16 cellular contexts compared by ENCODE assay signal in the genomic region with DNA sequence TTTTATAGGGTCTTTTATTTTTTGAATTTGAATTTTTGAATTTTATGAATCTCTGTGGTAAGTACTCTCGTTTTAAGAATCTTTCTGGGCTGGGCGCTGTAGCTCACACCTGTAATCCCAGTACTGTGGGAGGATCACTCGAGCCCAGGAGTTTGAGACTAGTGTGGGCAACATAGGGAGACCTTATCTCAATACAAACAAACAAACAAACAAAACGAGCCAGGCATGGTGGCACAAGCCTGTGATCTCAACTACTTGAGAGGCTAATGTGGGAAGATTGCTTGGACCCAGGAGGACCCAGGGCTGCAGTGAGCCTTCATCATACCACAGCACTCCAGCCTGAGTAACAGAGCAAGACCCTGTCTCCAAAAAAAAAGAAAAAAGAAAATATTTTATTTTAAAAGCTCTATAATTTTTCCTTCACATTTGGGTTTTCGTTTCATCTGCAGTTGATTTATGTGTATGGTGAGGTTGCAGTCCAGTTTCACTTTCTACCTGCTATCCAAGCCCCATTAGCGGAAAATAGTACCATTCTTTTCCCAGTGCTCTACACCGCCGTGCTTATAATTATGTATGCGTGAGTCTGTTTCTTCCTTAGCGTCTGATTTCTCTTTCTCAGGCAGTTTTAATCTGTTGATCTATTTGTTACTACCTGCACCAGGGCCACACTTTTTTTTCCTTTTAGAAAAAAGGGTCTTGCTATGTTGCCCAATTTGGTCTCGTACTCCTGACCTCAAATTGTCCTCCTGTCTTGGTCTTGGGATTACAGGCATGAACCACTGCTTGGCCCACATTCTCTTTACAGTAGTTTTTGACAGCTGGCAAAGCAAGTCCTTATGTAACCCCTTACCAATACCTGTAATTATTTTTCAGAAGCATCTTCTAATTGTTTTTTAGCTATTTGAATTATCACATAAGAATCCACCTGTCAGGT. TPM values are rescaled to one million over a fixed set of nuclear protein-coding genes. Genes with fewer than 3 reads are reported as not detected.
A peak's percentile ranks its signal among the peaks of the same experiment; 100 is the strongest.
DNase-seq lines count a peak whose midpoint lies in the region; ATAC-seq and TF ChIP-seq lines count a peak whose summit lies in the region.
"Had no signal": no experiment of that assay in that cellular context is flagged by ENCODE, and none has a peak within 500 bp of the region (broad histone marks: within the 10 kb centered on the region; RNA-seq: fewer than 3 reads in every experiment).

No MANE protein-coding gene starts in this region.

- H3K27me3 ChIP-seq in endodermal cell (ENCODE audit: control insufficient read depth, insufficient read depth, low read length, poor library complexity, severe bottlenecking): no peaks in the 10 kb centered on the region
- H3K27me3 ChIP-seq: heart right ventricle, left lung had no signal

- no peaks in the 10 kb centered on the region for H3K27me3 Mint-ChIP-seq in activated naive CD8-positive, alpha-beta T cell
- no peaks in the 10 kb centered on the region for H3K27me3 Mint-ChIP-seq in activated naive CD8-positive, alpha-beta T cell treated with anti-CD3 and anti-CD28 coated beads for 36 hours
- H3K27me3 Mint-ChIP-seq in endodermal cell (ENCODE audit: insufficient read depth) (no peaks in the 10 kb centered on the region), progenitor cell of endocrine pancreas (no peaks in the 10 kb centered on the region)

- DNase-seq in activated naive CD8-positive, alpha-beta T cell treated with anti-CD3 and anti-CD28 coated beads for 36 hours: no peak
- DNase-seq in endodermal cell (peak; percentile 58), progenitor cell of endocrine pancreas (ENCODE audit: low spot score, unreplicated experiment) (no peak), HuH-7.5 (ENCODE audit: low spot score) (no peak)
- DNase-seq in central memory CD4-positive, alpha-beta T cell: no peak
- DNase-seq: heart right ventricle; left lung; NCI-H1105; NCI-H510A; nucleus accumbens; stimulated activated CD4-positive, alpha-beta T cell treated with anti-CD3 and anti-CD28 coated beads, Interleukin-4, amount 100 ng/mL, for 24 hours had no signal

- H3K4me3 Mint-ChIP-seq in activated naive CD8-positive, alpha-beta T cell: peak overlapping the region; percentile 18
- H3K4me3 Mint-ChIP-seq in activated naive CD8-positive, alpha-beta T cell treated with anti-CD3 and anti-CD28 coated beads for 36 hours: no peak overlapping the region
- H3K4me3 Mint-ChIP-seq in endodermal cell (no peak overlapping the region), progenitor cell of endocrine pancreas (ENCODE audit: low read depth) (no peak overlapping the region)

- no peak overlapping the region for H3K4me3 ChIP-seq in endodermal cell (ENCODE audit: low read length)
- H3K4me3 ChIP-seq: coronary artery, heart right ventricle, left lung had no signal

- H3K36me3 Mint-ChIP-seq in activated naive CD8-positive, alpha-beta T cell: peaks cover 10% of the 10 kb centered on the region
- H3K36me3 Mint-ChIP-seq in activated naive CD8-positive, alpha-beta T cell treated with anti-CD3 and anti-CD28 coated beads for 36 hours: peaks cover 21% of the 10 kb centered on the region
- H3K36me3 Mint-ChIP-seq in endodermal cell (ENCODE audit: low read depth): peaks cover 24% of the 10 kb centered on the region
- peaks cover 27% of the 10 kb centered on the region for H3K36me3 Mint-ChIP-seq in progenitor cell of endocrine pancreas (ENCODE audit: insufficient read depth)

- ATAC-seq in HG02610 (IDR thresholded peaks at IDR 0.05; ENCODE audit: unreplicated experiment): peak; percentile 40
- no peak for ATAC-seq in HG02763 (IDR thresholded peaks at IDR 0.05; ENCODE audit: unreplicated experiment)
- ATAC-seq: activated CD4-positive, CD25-positive, alpha-beta regulatory T cell treated with anti-CD3 and anti-CD28 coated beads, Interleukin-2, amount 50 U/mL, for 24 hours; heart right ventricle; left lung had no signal

- TF ChIP-seq CTCF in endodermal cell (conservative IDR thresholded peaks at IDR 0.05) (no peak), progenitor cell of endocrine pancreas (IDR thresholded peaks at IDR 0.05; ENCODE audit: unreplicated experiment) (no peak)

- peaks cover 14% of the 10 kb centered on the region for H3K9me3 ChIP-seq in endodermal cell (ENCODE audit: control insufficient read depth, low read length)

- H3K4me1 ChIP-seq in endodermal cell (ENCODE audit: control insufficient read depth, insufficient read depth, low read length): no peaks in the 10 kb centered on the region

- WGBS in endodermal cell (ENCODE audit: insufficient coverage in 1 of 2, insufficient read length in 1 of 2), 2 experiments: 88 to 100% methylated on average over 5 to 11 of the region's 11 CpGs

- peaks cover 14% of the 10 kb centered on the region for H3K36me3 ChIP-seq in endodermal cell (ENCODE audit: control insufficient read depth, insufficient read depth, low read length)
- H3K36me3 ChIP-seq: heart right ventricle, left lung had no signal

- H3K27ac Mint-ChIP-seq in activated naive CD8-positive, alpha-beta T cell: no peak overlapping the region
- no peak overlapping the region for H3K27ac Mint-ChIP-seq in activated naive CD8-positive, alpha-beta T cell treated with anti-CD3 and anti-CD28 coated beads for 36 hours
- peak overlapping the region; percentile 19 for H3K27ac Mint-ChIP-seq in endodermal cell
- peak overlapping the region; percentile 74 for H3K27ac Mint-ChIP-seq in progenitor cell of endocrine pancreas

- no peak overlapping the region for H3K9ac ChIP-seq in endodermal cell (ENCODE audit: extremely low read depth, low read length, poor library complexity, severe bottlenecking)

- peaks cover 57% of the 10 kb centered on the region for H3K4me1 Mint-ChIP-seq in activated naive CD8-positive, alpha-beta T cell (ENCODE audit: low read depth)
- H3K4me1 Mint-ChIP-seq in activated naive CD8-positive, alpha-beta T cell treated with anti-CD3 and anti-CD28 coated beads for 36 hours: peaks cover 42% of the 10 kb centered on the region
- H3K4me1 Mint-ChIP-seq in endodermal cell (peaks cover 16% of the 10 kb centered on the region), progenitor cell of endocrine pancreas (ENCODE audit: low read depth) (peaks cover 20% of the 10 kb centered on the region)

- no peak overlapping the region for H3K27ac ChIP-seq in endodermal cell (ENCODE audit: low read depth, low read length)
- H3K27ac ChIP-seq: coronary artery, heart right ventricle, left lung had no signal

- no peaks in the 10 kb centered on the region for H3K9me3 Mint-ChIP-seq in activated naive CD8-positive, alpha-beta T cell (ENCODE audit: low read depth)
- H3K9me3 Mint-ChIP-seq in activated naive CD8-positive, alpha-beta T cell treated with anti-CD3 and anti-CD28 coated beads for 36 hours: peaks cover 8% of the 10 kb centered on the region
- H3K9me3 Mint-ChIP-seq in endodermal cell: peaks cover 13% of the 10 kb centered on the region
- H3K9me3 Mint-ChIP-seq in progenitor cell of endocrine pancreas (ENCODE audit: low read depth): peaks cover 6% of the 10 kb centered on the region

RNA-seq across cellular contexts. Expression of a gene that starts 21.7 kb away (rescaled TPM):
- 10 to 100 TPM; 15.5 to 17.9 TPM for total RNA-seq in activated naive CD8-positive, alpha-beta T cell treated with anti-CD3 and anti-CD28 coated beads for 36 hours
- total RNA-seq in endodermal cell (10 to 100 TPM; 62.1 to 70.1 TPM), progenitor cell of endocrine pancreas (112 and 114 TPM in 2 replicates)
- polyA plus RNA-seq in endodermal cell (2013, experiment 1 of 2): 99.7 TPM
- 87.1 TPM for polyA plus RNA-seq in endodermal cell (2013, experiment 2 of 2)

Comparison
In these comparisons a context has a peak if more than half of its experiments do, and no peak if none do; other contexts are left out.
1. H3K27ac Mint-ChIP-seq: peak in endodermal cell (single experiment) and progenitor cell of endocrine pancreas (single experiment); none in activated naive CD8-positive, alpha-beta T cell (single experiment) and activated naive CD8-positive, alpha-beta T cell treated with anti-CD3 and anti-CD28 coated beads for 36 hours (single experiment).